23 cellular contexts compared by ENCODE assay signal in the genomic region with DNA sequence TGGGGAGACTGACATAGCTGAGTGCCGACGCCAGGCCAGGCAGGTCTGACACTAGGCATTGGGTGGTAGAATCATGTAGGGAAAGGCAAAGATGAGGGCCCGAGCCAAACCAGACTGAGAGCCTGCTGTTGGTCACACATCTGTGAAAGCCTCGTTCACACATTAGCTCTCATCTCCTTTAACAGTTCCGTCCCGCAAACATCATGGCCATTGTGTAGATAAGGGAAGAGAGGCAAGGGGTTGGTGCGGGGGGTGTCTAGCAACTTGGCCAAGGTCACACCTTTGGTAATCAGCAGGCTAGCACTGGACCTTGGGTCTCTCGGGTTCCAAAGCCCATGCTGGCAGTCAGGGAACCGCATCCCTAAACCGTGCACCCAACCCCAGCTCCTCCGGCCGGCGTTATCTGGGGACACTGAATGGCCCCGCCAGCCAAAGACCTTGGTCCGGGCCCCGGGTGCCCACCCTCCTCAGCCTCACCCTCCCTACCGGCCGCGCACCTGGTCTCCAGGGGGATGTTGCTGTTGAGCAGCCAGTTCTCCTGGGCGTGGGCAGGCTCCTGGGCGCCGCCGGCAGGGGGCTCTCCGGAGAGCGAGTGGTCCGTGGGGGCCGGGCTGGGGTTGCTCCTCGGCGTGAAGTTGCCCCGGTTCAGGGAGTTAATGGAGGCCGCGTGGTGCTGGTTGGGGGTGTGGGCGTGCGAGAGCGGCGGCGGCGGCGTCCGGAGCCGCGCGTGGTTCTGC.
DNase-seq lines count a peak whose midpoint lies in the region; ATAC-seq, FAIRE-seq and TF ChIP-seq lines count a peak whose summit lies in the region.
"Had no signal": no experiment of that assay in that cellular context is flagged by ENCODE, and none has a peak within 500 bp of the region (broad histone marks: within the 10 kb centered on the region; RNA-seq: fewer than 3 reads in every experiment).

No MANE protein-coding gene starts in this region.

- no peak for TF ChIP-seq EP300 in sigmoid colon (IDR thresholded peaks at IDR 0.05)

- in situ Hi-C loops in GM13977 (cut with MboI; ENCODE audit: low pct_unique_long_range_greater_than_20kb, low sequenced_read_pairs, unreplicated experiment): no loop called here

- DNase-seq in ELF-1 (ENCODE audit: low read depth, low spot score): peak; percentile 44
- no peak for DNase-seq in GM13977 (ENCODE audit: low spot score)
- peak in 4 of 6 donors; percentile 17 to 71 (median 53) for DNase-seq in pancreas
- no peak for DNase-seq in AG08395 (ENCODE audit: low spot score)
- no peak for DNase-seq in activated CD4-positive, alpha-beta T cell treated with anti-CD3 and anti-CD28 coated beads for 1 hour
- no peak for DNase-seq in sigmoid colon
- DNase-seq: ACHN, AML-193, DMS79, NCI-H1092, NCI-H1436 treated with DMSO at 0.1 percent for 48 hours, NCI-H2029, NCI-H345, PC-9, SJCRH30 had no signal

- intact Hi-C loops in dendritic cell treated with granulocyte-macrophage colony-stimulating factor and Interleukin-4, amounts not matched to agents 40 ng/mL and 50 ng/mL, for 4 days (cut with micrococcal nuclease): no loop called here
- intact Hi-C loops in pancreas (cut with DNase I) (no loop called here), sigmoid colon (cut with DNase I) (no loop called here)

- peaks cover 45% of the 10 kb centered on the region for H3K27me3 Mint-ChIP-seq in dendritic cell treated with granulocyte-macrophage colony-stimulating factor and Interleukin-4, amounts not matched to agents 40 ng/mL and 50 ng/mL, for 4 days

- no peaks in the 10 kb centered on the region for H3K4me1 Mint-ChIP-seq in dendritic cell treated with granulocyte-macrophage colony-stimulating factor and Interleukin-4, amounts not matched to agents 40 ng/mL and 50 ng/mL, for 4 days (ENCODE audit: low read depth)

- TF ChIP-seq CTCF in GM13977 (IDR thresholded peaks at IDR 0.05; ENCODE audit: extremely low read depth, insufficient read depth, missing control alignments) (peak; percentile 5), pancreas (IDR thresholded peaks at IDR 0.05) (no peak), sigmoid colon (IDR thresholded peaks at IDR 0.05) (no peak)

- no peak for FAIRE-seq in pancreas (lab: Jason Lieb, UNC)
- FAIRE-seq: GM19239, H1, HepG2 had no signal

- H3K9me3 Mint-ChIP-seq in dendritic cell treated with granulocyte-macrophage colony-stimulating factor and Interleukin-4, amounts not matched to agents 40 ng/mL and 50 ng/mL, for 4 days: no peaks in the 10 kb centered on the region

- no peaks in the 10 kb centered on the region for H3K27me3 ChIP-seq in pancreas
- no peaks in the 10 kb centered on the region for H3K27me3 ChIP-seq in sigmoid colon
- H3K27me3 ChIP-seq: SJCRH30 had no signal

- H3K9me3 ChIP-seq in pancreas: no peaks in the 10 kb centered on the region
- H3K9me3 ChIP-seq in sigmoid colon: no peaks in the 10 kb centered on the region
- H3K9me3 ChIP-seq: SJCRH30 had no signal

- ATAC-seq in pancreas: peak in 3 of 4 donors; percentile 57 to 64 (median 57)
- no peak for ATAC-seq in GM18502 (IDR thresholded peaks at IDR 0.05; ENCODE audit: poor library complexity, unreplicated experiment)
- ATAC-seq: HepG2 had no signal

- H3K27ac Mint-ChIP-seq in dendritic cell treated with granulocyte-macrophage colony-stimulating factor and Interleukin-4, amounts not matched to agents 40 ng/mL and 50 ng/mL, for 4 days: no peak overlapping the region

- WGBS in pancreas, 2 donors: 61 to 64% methylated on average over 43 of the region's 43 CpGs
- 73 to 81% methylated on average over 43 of the region's 43 CpGs for WGBS in sigmoid colon, 2 donors

- peak overlapping the region; percentile 32 for H3K4me3 Mint-ChIP-seq in dendritic cell treated with granulocyte-macrophage colony-stimulating factor and Interleukin-4, amounts not matched to agents 40 ng/mL and 50 ng/mL, for 4 days

- no peak for TF ChIP-seq POLR2A in sigmoid colon (IDR thresholded peaks at IDR 0.05)

- H3K36me3 Mint-ChIP-seq in dendritic cell treated with granulocyte-macrophage colony-stimulating factor and Interleukin-4, amounts not matched to agents 40 ng/mL and 50 ng/mL, for 4 days (ENCODE audit: low read depth): no peaks in the 10 kb centered on the region

- no peaks in the 10 kb centered on the region for H3K36me3 ChIP-seq in pancreas
- no peaks in the 10 kb centered on the region for H3K36me3 ChIP-seq in sigmoid colon
- H3K36me3 ChIP-seq: SJCRH30 had no signal

- H3K27ac ChIP-seq in pancreas (no peak overlapping the region), sigmoid colon (no peak overlapping the region)
- H3K27ac ChIP-seq: C4-2B, KMS-11, PC-9, RWPE1, SJCRH30 had no signal

- H3K4me1 ChIP-seq in pancreas (no peaks in the 10 kb centered on the region), sigmoid colon (peaks cover 0 to 5% (median 0%) of the 10 kb centered on the region in 4 donors)
- H3K4me1 ChIP-seq: SJCRH30 had no signal

- peak overlapping the region in 1 of 4 donors; percentile 25 for H3K4me3 ChIP-seq in pancreas
- no peak overlapping the region for H3K4me3 ChIP-seq in sigmoid colon
- H3K4me3 ChIP-seq: PC-9, SJCRH30 had no signal

Comparison
In these comparisons a context has a peak if more than half of its experiments do, and no peak if none do; other contexts are left out.
1. DNase-seq: peak in ELF-1 (single experiment) and pancreas (4 of 6); none in GM13977 (single experiment), AG08395 (single experiment), activated CD4-positive, alpha-beta T cell treated with anti-CD3 and anti-CD28 coated beads for 1 hour (single experiment) and sigmoid colon (single experiment).